Comparison of ENCODE assay signal across 8 cellular contexts in the genomic region with DNA sequence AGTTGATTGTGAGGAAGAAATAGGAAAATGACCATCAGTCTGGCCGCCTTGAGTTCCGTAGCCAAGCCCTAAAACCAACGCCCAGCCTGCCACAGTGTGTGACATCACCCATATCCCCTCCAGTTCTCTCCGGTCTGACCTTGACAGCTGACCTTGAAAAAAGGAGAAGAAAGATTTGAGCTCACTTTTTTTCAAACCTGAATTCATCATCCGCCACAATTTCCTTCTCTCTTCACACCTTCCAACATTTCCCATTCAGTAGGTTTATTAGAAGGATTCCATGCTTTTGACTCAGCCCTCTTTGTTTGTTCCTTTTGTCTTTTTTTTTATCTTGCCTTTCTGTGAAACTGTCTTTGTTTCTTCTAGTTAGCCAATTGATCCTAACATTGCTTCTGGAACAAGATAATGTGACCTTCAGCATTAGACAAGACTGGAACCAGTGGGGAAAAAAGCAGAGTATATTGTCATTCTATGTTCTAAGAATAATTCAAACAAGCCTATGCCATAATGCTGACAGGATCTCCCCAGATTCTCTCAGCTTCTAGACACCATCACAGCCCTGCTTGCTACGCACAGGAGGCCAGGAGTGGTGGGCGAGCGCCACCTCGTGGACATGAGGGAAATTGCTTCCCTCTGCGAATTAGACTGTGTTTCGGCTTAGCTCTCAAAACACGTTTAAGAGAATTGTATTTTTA.
DNase-seq lines count a peak whose midpoint lies in the region; ATAC-seq and TF ChIP-seq lines count a peak whose summit lies in the region.

No MANE protein-coding gene starts in this region.

- ATAC-seq in GM18508 (IDR thresholded peaks at IDR 0.05; ENCODE audit: insufficient read depth, unreplicated experiment): peak; percentile 91
- ATAC-seq in HG02884 (IDR thresholded peaks at IDR 0.05; ENCODE audit: unreplicated experiment): peak; percentile 98
- ATAC-seq in T-helper 17 cell: peak; percentile 75

- peak; percentile 98 for TF ChIP-seq CTCF in brain microvascular endothelial cell (IDR thresholded peaks at IDR 0.05; ENCODE audit: low read depth, low read length, missing control alignments)

- H3K4me3 Mint-ChIP-seq in T-helper 17 cell: no peak overlapping the region

- H3K36me3 Mint-ChIP-seq in T-helper 17 cell (ENCODE audit: low read depth): no peaks in the 10 kb centered on the region

- peaks cover 8% of the 10 kb centered on the region for H3K4me1 Mint-ChIP-seq in T-helper 17 cell

- H3K36me3 ChIP-seq in brain microvascular endothelial cell (replicated peaks): no peaks in the 10 kb centered on the region

- no peak overlapping the region for H3K27ac Mint-ChIP-seq in T-helper 17 cell

- H3K27me3 Mint-ChIP-seq in T-helper 17 cell: peaks cover 57% of the 10 kb centered on the region

- H3K27me3 ChIP-seq in brain microvascular endothelial cell (replicated peaks): no peaks in the 10 kb centered on the region

- no peak overlapping the region for H3K27ac ChIP-seq in brain microvascular endothelial cell

- H3K4me3 ChIP-seq in brain microvascular endothelial cell (ENCODE audit: low read depth, low read length): no peak overlapping the region

- in situ Hi-C loops in brain microvascular endothelial cell (cut with HindIII; ENCODE audit: low pct_ligation_motif_present, low sequenced_read_pairs): no loop called here

- H3K9me3 ChIP-seq in T-helper 17 cell (ENCODE audit: control insufficient read depth, low read length, poor library complexity, severe bottlenecking): no peaks in the 10 kb centered on the region

- DNase-seq in AG08395 (ENCODE audit: low spot score): peak; percentile 65
- DNase-seq in NCI-H128 (lab: John Stamatoyannopoulos, UW; ENCODE audit: unreplicated experiment): peak; percentile 19
- DNase-seq in T-helper 17 cell: peak; percentile 16 to 39 (median 19)
- peak; percentile 51 for DNase-seq in brain microvascular endothelial cell
- peak; percentile 85 for DNase-seq in iPS-NIHi11 (ENCODE audit: low spot score)
- DNase-seq in stimulated activated CD4-positive, alpha-beta T cell treated with anti-CD3 and anti-CD28 coated beads, Interleukin-12 subunit alpha, Interleukin-12 subunit beta, amount 100 ng/mL, for 24 hours (ENCODE audit: low read depth in 2 of 2): peak; percentile 21 to 36

Comparison
In these comparisons a context has a peak if more than half of its experiments do, and no peak if none do; other contexts are left out.
1. DNase-seq: peak in every context shown above with its lines; median percentile 85 in iPS-NIHi11; 65 in AG08395; 51 in brain microvascular endothelial cell; 28 in stimulated activated CD4-positive, alpha-beta T cell treated with anti-CD3 and anti-CD28 coated beads, Interleukin-12 subunit alpha, Interleukin-12 subunit beta, amount 100 ng/mL, for 24 hours; 19 in NCI-H128; 19 in T-helper 17 cell.